Comparison of ENCODE assay signal across 29 cellular contexts in genomic region chr12:42361909-42362706, GRCh38. TPM values are rescaled to one million over a fixed set of nuclear protein-coding genes. Genes with fewer than 3 reads are reported as not detected.
A peak's percentile ranks its signal among the peaks of the same experiment; 100 is the strongest.
DNase-seq lines count a peak whose midpoint lies in the region; ATAC-seq and FAIRE-seq lines count a peak whose summit lies in the region.
"Had no signal": no experiment of that assay in that cellular context is flagged by ENCODE, and none has a peak within 500 bp of the region (broad histone marks: within the 10 kb centered on the region; RNA-seq: fewer than 3 reads in every experiment).

No MANE protein-coding gene starts in this region.

- no peak for FAIRE-seq in frontal cortex (lab: Jason Lieb, UNC)
- FAIRE-seq: H54, islet of Langerhans had no signal

- intact Hi-C loops in activated CD4-positive, alpha-beta T cell treated with anti-CD3 and anti-CD28 coated beads for 36 hours (cut with DNase I, micrococcal nuclease): no loop called here
- intact Hi-C loops in activated T-helper 2 cell treated with anti-CD3 and anti-CD28 coated beads, Interferon-gamma antibody, Interleukin-2, Interleukin-4, amounts not matched to agents 10 μg/mL and 5 μg/mL and 100 μg/mL, durations not matched to agents 14 hours and 24 hours and 36 hours (cut with micrococcal nuclease): loop anchor here (1.0 to 5.0 kb wide), 2 partner anchors 35 to 62 kb away; partner anchors contain the start of genes PPHLN1 and ZCRB1

- peak overlapping the region; percentile 57 for H3K27ac Mint-ChIP-seq in activated CD4-positive, alpha-beta T cell treated with anti-CD3 and anti-CD28 coated beads for 36 hours
- H3K27ac Mint-ChIP-seq in activated CD4-positive, alpha-beta T cell treated with anti-CD3 and anti-CD28 coated beads, Interleukin-2, amount 10 ng/mL, durations not matched to agents 7 days and 5 days: no peak overlapping the region
- peak overlapping the region; percentile 29 for H3K27ac Mint-ChIP-seq in activated T-helper 2 cell treated with anti-CD3 and anti-CD28 coated beads, Interferon-gamma antibody, Interleukin-2, Interleukin-4, amounts not matched to agents 10 μg/mL and 5 μg/mL and 100 μg/mL, durations not matched to agents 14 hours and 24 hours and 36 hours
- H3K27ac Mint-ChIP-seq in memory B cell: peak overlapping the region; percentile 8
- H3K27ac Mint-ChIP-seq: activated naive CD8-positive, alpha-beta T cell treated with anti-CD3 and anti-CD28 coated beads, Interleukin-2, amount 10 ng/mL, durations not matched to agents 7 days and 5 days; CD8-positive, alpha-beta T cell; stimulated activated naive B cell treated with anti-CD40 and anti-IgM and Interleukin-4, amounts not matched to agents 10 μg/mL and 1 μg/mL and 100 μg/mL, for 72 hours had no signal

- no peak overlapping the region for H3K4me3 Mint-ChIP-seq in activated CD4-positive, alpha-beta T cell treated with anti-CD3 and anti-CD28 coated beads for 36 hours
- H3K4me3 Mint-ChIP-seq in activated CD4-positive, alpha-beta T cell treated with anti-CD3 and anti-CD28 coated beads, Interleukin-2, amount 10 ng/mL, durations not matched to agents 7 days and 5 days: no peak overlapping the region
- no peak overlapping the region for H3K4me3 Mint-ChIP-seq in activated T-helper 2 cell treated with anti-CD3 and anti-CD28 coated beads, Interferon-gamma antibody, Interleukin-2, Interleukin-4, amounts not matched to agents 10 μg/mL and 5 μg/mL and 100 μg/mL, durations not matched to agents 14 hours and 24 hours and 36 hours (ENCODE audit: low read depth)
- no peak overlapping the region for H3K4me3 Mint-ChIP-seq in memory B cell
- H3K4me3 Mint-ChIP-seq: activated naive CD8-positive, alpha-beta T cell treated with anti-CD3 and anti-CD28 coated beads, Interleukin-2, amount 10 ng/mL, durations not matched to agents 7 days and 5 days; CD8-positive, alpha-beta T cell; central memory CD8-positive, alpha-beta T cell; stimulated activated naive B cell treated with anti-CD40 and anti-IgM and Interleukin-4, amounts not matched to agents 10 μg/mL and 1 μg/mL and 100 μg/mL, for 72 hours had no signal

- H3K4me1 Mint-ChIP-seq in activated CD4-positive, alpha-beta T cell treated with anti-CD3 and anti-CD28 coated beads for 36 hours: peaks cover 41% of the 10 kb centered on the region
- peaks cover 20% of the 10 kb centered on the region for H3K4me1 Mint-ChIP-seq in activated CD4-positive, alpha-beta T cell treated with anti-CD3 and anti-CD28 coated beads, Interleukin-2, amount 10 ng/mL, durations not matched to agents 7 days and 5 days
- peaks cover 24% of the 10 kb centered on the region for H3K4me1 Mint-ChIP-seq in activated T-helper 2 cell treated with anti-CD3 and anti-CD28 coated beads, Interferon-gamma antibody, Interleukin-2, Interleukin-4, amounts not matched to agents 10 μg/mL and 5 μg/mL and 100 μg/mL, durations not matched to agents 14 hours and 24 hours and 36 hours (ENCODE audit: low read depth)
- H3K4me1 Mint-ChIP-seq in memory B cell: peaks cover 14% of the 10 kb centered on the region

- POLR2A ChIA-PET in activated CD4-positive, alpha-beta T cell treated with anti-CD3 and anti-CD28 coated beads for 36 hours (lab: Charles Lee): no interaction called here
- POLR2A ChIA-PET in activated CD4-positive, alpha-beta T cell treated with anti-CD3 and anti-CD28 coated beads, Interleukin-2, amount 10 ng/mL, durations not matched to agents 7 days and 5 days (lab: Charles Lee): no interaction called here

- peak; percentile 68 for ATAC-seq in activated CD4-positive, alpha-beta T cell treated with anti-CD3 and anti-CD28 coated beads for 36 hours
- ATAC-seq in GM19351 (IDR thresholded peaks at IDR 0.05; ENCODE audit: unreplicated experiment) (peak; percentile 42), memory B cell (ENCODE audit: low read depth) (no peak), GM21515 (IDR thresholded peaks at IDR 0.05; ENCODE audit: unreplicated experiment) (no peak)
- ATAC-seq: A549; CD8-positive, alpha-beta T cell; left lung; sciatic nerve had no signal

- no peaks in the 10 kb centered on the region for H3K9me3 Mint-ChIP-seq in activated CD4-positive, alpha-beta T cell treated with anti-CD3 and anti-CD28 coated beads for 36 hours (ENCODE audit: low read depth)
- H3K9me3 Mint-ChIP-seq in activated CD4-positive, alpha-beta T cell treated with anti-CD3 and anti-CD28 coated beads, Interleukin-2, amount 10 ng/mL, durations not matched to agents 7 days and 5 days: no peaks in the 10 kb centered on the region
- H3K9me3 Mint-ChIP-seq in activated T-helper 2 cell treated with anti-CD3 and anti-CD28 coated beads, Interferon-gamma antibody, Interleukin-2, Interleukin-4, amounts not matched to agents 10 μg/mL and 5 μg/mL and 100 μg/mL, durations not matched to agents 14 hours and 24 hours and 36 hours: no peaks in the 10 kb centered on the region
- no peaks in the 10 kb centered on the region for H3K9me3 Mint-ChIP-seq in memory B cell
- H3K9me3 Mint-ChIP-seq: CD8-positive, alpha-beta T cell; central memory CD8-positive, alpha-beta T cell; stimulated activated naive B cell treated with anti-CD40 and anti-IgM and Interleukin-4, amounts not matched to agents 10 μg/mL and 1 μg/mL and 100 μg/mL, for 72 hours had no signal

- H3K27me3 Mint-ChIP-seq in activated CD4-positive, alpha-beta T cell treated with anti-CD3 and anti-CD28 coated beads for 36 hours: no peaks in the 10 kb centered on the region
- no peaks in the 10 kb centered on the region for H3K27me3 Mint-ChIP-seq in activated CD4-positive, alpha-beta T cell treated with anti-CD3 and anti-CD28 coated beads, Interleukin-2, amount 10 ng/mL, durations not matched to agents 7 days and 5 days
- H3K27me3 Mint-ChIP-seq in activated T-helper 2 cell treated with anti-CD3 and anti-CD28 coated beads, Interferon-gamma antibody, Interleukin-2, Interleukin-4, amounts not matched to agents 10 μg/mL and 5 μg/mL and 100 μg/mL, durations not matched to agents 14 hours and 24 hours and 36 hours (ENCODE audit: low read depth): no peaks in the 10 kb centered on the region
- H3K27me3 Mint-ChIP-seq in memory B cell: no peaks in the 10 kb centered on the region
- H3K27me3 Mint-ChIP-seq: activated naive CD8-positive, alpha-beta T cell treated with anti-CD3 and anti-CD28 coated beads, Interleukin-2, amount 10 ng/mL, durations not matched to agents 7 days and 5 days; central memory CD8-positive, alpha-beta T cell; stimulated activated naive B cell treated with anti-CD40 and anti-IgM and Interleukin-4, amounts not matched to agents 10 μg/mL and 1 μg/mL and 100 μg/mL, for 72 hours had no signal

- CTCF ChIA-PET in activated CD4-positive, alpha-beta T cell treated with anti-CD3 and anti-CD28 coated beads for 36 hours (lab: Charles Lee): interaction anchor here (3.3 kb wide), 1 partner anchor 9 kb away, joined by 17 read pairs; no protein-coding TSS in a partner anchor
- CTCF ChIA-PET in activated CD4-positive, alpha-beta T cell treated with anti-CD3 and anti-CD28 coated beads, Interleukin-2, amount 10 ng/mL, durations not matched to agents 7 days and 5 days (lab: Charles Lee): interaction anchor here (1.2 kb wide), 1 partner anchor 10 kb away, joined by 3 read pairs; no protein-coding TSS in a partner anchor

- no peak for DNase-seq in activated CD4-positive, alpha-beta T cell treated with anti-CD3 and anti-CD28 coated beads for 36 hours
- no peak for DNase-seq in activated CD4-positive, alpha-beta T cell treated with anti-CD3 and anti-CD28 coated beads, Interleukin-2, amount 10 ng/mL, durations not matched to agents 7 days and 5 days
- no peak for DNase-seq in activated T-helper 2 cell treated with anti-CD3 and anti-CD28 coated beads, Interferon-gamma antibody, Interleukin-2, Interleukin-4, amounts not matched to agents 10 μg/mL and 5 μg/mL and 100 μg/mL, durations not matched to agents 14 hours and 24 hours and 36 hours (ENCODE audit: low spot score)
- DNase-seq in memory B cell (ENCODE audit: low spot score in 2 of 2) (no peak), frontal cortex (ENCODE audit: low spot score in 2 of 2) (no peak)
- DNase-seq in activated CD8-positive, alpha-beta memory T cell treated with anti-CD3 and anti-CD28 coated beads, Interleukin-2, amount 50 U/mL, for 48 hours: no peak
- DNase-seq: activated CD8-positive, alpha-beta memory T cell treated with anti-CD3 and anti-CD28 coated beads for 24 hours; activated naive CD8-positive, alpha-beta T cell treated with anti-CD3 and anti-CD28 coated beads, Interleukin-2, amount 10 ng/mL, durations not matched to agents 7 days and 5 days; CD8-positive, alpha-beta T cell; dermis blood vessel endothelial cell; esophagus squamous epithelium; left lung; NCI-H1092; NCI-H187; NCI-H2171; NCI-H510A; SK-N-SH; stimulated activated CD4-positive, alpha-beta T cell treated with anti-CD3 and anti-CD28 coated beads, Interleukin-12 subunit alpha, Interleukin-12 subunit beta, amount 100 ng/mL, for 4 hours; stimulated activated CD4-positive, alpha-beta T cell treated with anti-CD3 and anti-CD28 coated beads, Interleukin-4, amount 100 ng/mL, for 24 hours; stimulated activated naive B cell treated with anti-CD40 and anti-IgM and Interleukin-4, amounts not matched to agents 10 μg/mL and 1 μg/mL and 100 μg/mL, for 72 hours; T-helper 9 cell; uterus had no signal

- H3K36me3 Mint-ChIP-seq in activated CD4-positive, alpha-beta T cell treated with anti-CD3 and anti-CD28 coated beads for 36 hours (ENCODE audit: low read depth): peaks cover 31% of the 10 kb centered on the region
- H3K36me3 Mint-ChIP-seq in activated CD4-positive, alpha-beta T cell treated with anti-CD3 and anti-CD28 coated beads, Interleukin-2, amount 10 ng/mL, durations not matched to agents 7 days and 5 days (ENCODE audit: low read depth): peaks cover 33% of the 10 kb centered on the region
- peaks cover 39% of the 10 kb centered on the region for H3K36me3 Mint-ChIP-seq in activated T-helper 2 cell treated with anti-CD3 and anti-CD28 coated beads, Interferon-gamma antibody, Interleukin-2, Interleukin-4, amounts not matched to agents 10 μg/mL and 5 μg/mL and 100 μg/mL, durations not matched to agents 14 hours and 24 hours and 36 hours (ENCODE audit: low read depth)
- peaks cover 23% of the 10 kb centered on the region for H3K36me3 Mint-ChIP-seq in memory B cell

RNA-seq across cellular contexts. Expression of gene PPHLN1, which starts 36.1 kb away (rescaled TPM):
- total RNA-seq in activated CD4-positive, alpha-beta T cell treated with anti-CD3 and anti-CD28 coated beads for 36 hours: 10 to 100 TPM; 86.2 to 90.0 TPM
- total RNA-seq in activated CD4-positive, alpha-beta T cell treated with anti-CD3 and anti-CD28 coated beads, Interleukin-2, amount 10 ng/mL, durations not matched to agents 7 days and 5 days: 10 to 100 TPM; 83.5 to 84.0 TPM
- total RNA-seq in activated T-helper 2 cell treated with anti-CD3 and anti-CD28 coated beads, Interferon-gamma antibody, Interleukin-2, Interleukin-4, amounts not matched to agents 10 μg/mL and 5 μg/mL and 100 μg/mL, durations not matched to agents 14 hours and 24 hours and 36 hours: 91.5 and 96.4 TPM in 2 replicates
- 82.3 TPM for total RNA-seq in frontal cortex

RNA-seq across cellular contexts. Expression of gene ZCRB1, which starts 36.2 kb away (rescaled TPM):
- 100 to 1,000 TPM in 1 of 2 experiments, 10 to 100 TPM in 1; 79.9 to 103 TPM for total RNA-seq in activated CD4-positive, alpha-beta T cell treated with anti-CD3 and anti-CD28 coated beads for 36 hours
- total RNA-seq in activated CD4-positive, alpha-beta T cell treated with anti-CD3 and anti-CD28 coated beads, Interleukin-2, amount 10 ng/mL, durations not matched to agents 7 days and 5 days: 10 to 100 TPM; 43.4 to 52.7 TPM
- total RNA-seq in activated T-helper 2 cell treated with anti-CD3 and anti-CD28 coated beads, Interferon-gamma antibody, Interleukin-2, Interleukin-4, amounts not matched to agents 10 μg/mL and 5 μg/mL and 100 μg/mL, durations not matched to agents 14 hours and 24 hours and 36 hours: 58.4 and 64.8 TPM in 2 replicates
- 24.9 TPM for total RNA-seq in frontal cortex

Comparison
In these comparisons a context has a peak if more than half of its experiments do, and no peak if none do; other contexts are left out.
1. ATAC-seq: peak in activated CD4-positive, alpha-beta T cell treated with anti-CD3 and anti-CD28 coated beads for 36 hours (single experiment) and GM19351 (single experiment); none in memory B cell (single experiment) and GM21515 (single experiment).